Comparison of ENCODE assay signal across 12 cellular contexts in genomic region chr2:120237491-120237902, GRCh38. TPM values are rescaled to one million over a fixed set of nuclear protein-coding genes. Genes with fewer than 3 reads are reported as not detected.
DNase-seq lines count a peak whose midpoint lies in the region; ATAC-seq and TF ChIP-seq lines count a peak whose summit lies in the region.
"Had no signal": no experiment of that assay in that cellular context is flagged by ENCODE, and none has a peak within 500 bp of the region (broad histone marks: within the 10 kb centered on the region; RNA-seq: fewer than 3 reads in every experiment).

No MANE protein-coding gene starts in this region.

- peaks cover 15% of the 10 kb centered on the region for H3K4me1 Mint-ChIP-seq in CD14-positive monocyte

- DNase-seq in DMS53 (lab: John Stamatoyannopoulos, UW) (peak; percentile 37), DMS53 treated with DMSO at 0.1 percent for 48 hours (lab: John Stamatoyannopoulos, UW; ENCODE audit: unreplicated experiment) (no peak), amniotic epithelial cell (ENCODE audit: low read depth) (peak; percentile 84), hepatic stellate cell (ENCODE audit: low spot score) (peak; percentile 92), upper lobe of right lung (no peak), CD14-positive monocyte (ENCODE audit: low spot score) (no peak), dedifferentiated amniotic fluid mesenchymal stem cell (ENCODE audit: extremely low spot score) (no peak), DMS79 (lab: John Stamatoyannopoulos, UW) (no peak)
- DNase-seq: activated CD4-positive, alpha-beta T cell treated with anti-CD3 and anti-CD28 coated beads, Interleukin-2, amount 50 U/mL, for 1 hour; aorta; NCI-H510A had no signal

- H3K4me3 Mint-ChIP-seq in CD14-positive monocyte = no peak overlapping the region

- no peaks in the 10 kb centered on the region for H3K9me3 ChIP-seq in upper lobe of right lung

- no peaks in the 10 kb centered on the region for H3K36me3 Mint-ChIP-seq in CD14-positive monocyte

- no peak overlapping the region for H3K4me3 ChIP-seq in upper lobe of right lung

- H3K27ac ChIP-seq in upper lobe of right lung = no peak overlapping the region
- H3K27ac ChIP-seq: 22Rv1 had no signal

- peaks cover 3 to 5% (median 4%) of the 10 kb centered on the region in 3 donors for H3K27me3 Mint-ChIP-seq in CD14-positive monocyte (ENCODE audit: low read depth in 3 of 3)

- no peaks in the 10 kb centered on the region for H3K27me3 ChIP-seq in upper lobe of right lung

- intact Hi-C loops in upper lobe of right lung (cut with DNase I) = no loop called here
- intact Hi-C loops in CD14-positive monocyte (cut with micrococcal nuclease) = no loop called here

- ATAC-seq in upper lobe of right lung = peak; percentile 16

- H3K27ac Mint-ChIP-seq in CD14-positive monocyte = no peak overlapping the region

- peaks cover 15% of the 10 kb centered on the region for H3K4me1 ChIP-seq in upper lobe of right lung

- TF ChIP-seq CTCF in upper lobe of right lung (IDR thresholded peaks at IDR 0.05) = no peak
- TF ChIP-seq CTCF in CD14-positive monocyte (IDR thresholded peaks at IDR 0.05) = no peak

- peaks cover 0 to 6% (median 3%) of the 10 kb centered on the region in 7 donors for H3K9me3 Mint-ChIP-seq in CD14-positive monocyte

- no peaks in the 10 kb centered on the region for H3K36me3 ChIP-seq in upper lobe of right lung

RNA-seq across cellular contexts. Expression of gene TMEM185B, which starts 14.3 kb away (rescaled TPM):
- 26.6 TPM for total RNA-seq in upper lobe of right lung
- 10 to 100 TPM; 18.1 to 20.4 TPM for polyA plus RNA-seq in CD14-positive monocyte

RNA-seq across cellular contexts. Expression of gene RALB, which starts 15.2 kb away (rescaled TPM):
- total RNA-seq in upper lobe of right lung = 65.9 TPM
- 100 to 1,000 TPM; 139 to 163 TPM for polyA plus RNA-seq in CD14-positive monocyte

Comparison
In these comparisons a context has a peak if more than half of its experiments do, and no peak if none do; other contexts are left out.
1. DNase-seq: peak in DMS53 (single experiment), amniotic epithelial cell (single experiment) and hepatic stellate cell (single experiment); none in DMS53 treated with DMSO at 0.1 percent for 48 hours (single experiment), upper lobe of right lung (single experiment), CD14-positive monocyte (single experiment), dedifferentiated amniotic fluid mesenchymal stem cell (single experiment) and DMS79 (single experiment).